ENCODE assay signal across 18 cellular contexts in the genomic region with DNA sequence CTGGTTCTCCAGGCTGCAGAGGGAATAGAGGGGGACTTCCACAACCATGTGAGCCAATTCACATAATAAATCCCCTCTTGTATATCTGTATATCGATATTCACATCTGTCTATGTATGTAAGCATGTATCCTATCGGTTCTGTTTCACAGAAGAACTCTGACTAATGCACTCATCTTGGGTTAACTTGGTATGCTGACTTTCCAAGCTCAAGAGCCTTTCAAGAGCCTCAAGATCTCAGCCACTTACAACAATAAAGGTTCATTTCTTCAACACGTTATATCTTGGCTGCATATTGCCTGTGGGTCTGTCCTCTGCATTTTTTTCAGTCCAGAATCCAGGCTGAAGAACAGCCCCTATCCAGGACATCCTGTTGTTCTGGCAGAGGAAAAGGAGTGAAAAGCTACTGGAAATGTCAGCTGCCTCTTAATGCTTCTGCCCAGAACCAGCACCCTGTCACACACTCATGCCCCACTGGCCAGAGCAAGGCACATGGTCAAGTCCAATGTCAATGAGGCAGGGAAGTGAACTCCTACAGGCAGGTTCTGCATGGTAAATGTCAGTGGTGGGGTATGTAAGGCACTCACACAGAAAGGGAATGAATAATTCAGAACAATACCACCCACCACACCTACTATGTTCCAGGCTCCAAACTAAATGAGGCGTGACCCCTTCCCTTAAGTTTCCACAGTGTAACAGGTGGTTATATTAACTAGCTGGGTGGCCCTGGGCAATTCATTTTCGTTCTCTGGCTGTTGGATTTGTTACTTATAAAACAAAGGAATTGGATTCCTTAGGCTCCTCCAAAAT.
DNase-seq lines count a peak whose midpoint lies in the region; ATAC-seq and TF ChIP-seq lines count a peak whose summit lies in the region.
"Had no signal": no experiment of that assay in that cellular context is flagged by ENCODE, and none has a peak within 500 bp of the region (broad histone marks: within the 10 kb centered on the region; RNA-seq: fewer than 3 reads in every experiment).

No MANE protein-coding gene starts in this region.

- intact Hi-C loops in cardiac septum (cut with DNase I) (no loop called here), Right ventricle myocardium superior (cut with DNase I) (no loop called here), upper lobe of right lung (cut with DNase I) (no loop called here)

- DNase-seq in cardiac septum (ENCODE audit: low spot score) (peak; percentile 63), Right ventricle myocardium superior (no peak), foreskin melanocyte (peak; percentile 54), lung (ENCODE audit: low spot score) (no peak), upper lobe of right lung (no peak), COLO829 (ENCODE audit: low spot score) (no peak), SIG-M5 (lab: John Stamatoyannopoulos, UW) (no peak)
- DNase-seq: 8988T; COR-L47; MV-4-11; NCI-H1436; NCI-H2081; NCI-H2227 treated with DMSO at 0.1 percent for 48 hours; NCI-H526 treated with DMSO at 0.1 percent for 48 hours; NK-92 treated with Interleukin-12 subunit alpha and Interleukin-12 subunit beta, amount 100 ng/mL, for 24 hours; OCI-M1 had no signal

- H3K4me1 ChIP-seq in lung (ENCODE audit: control insufficient read depth in 2 of 2, insufficient read depth in 2 of 2, low read length in 2 of 2), result peaks cover 0 to 8% of the 10 kb centered on the region in 2 donors
- H3K4me1 ChIP-seq in upper lobe of right lung, result no peaks in the 10 kb centered on the region

- ATAC-seq in Right ventricle myocardium superior (ENCODE audit: poor library complexity) (no peak), lung (ENCODE audit: insufficient read depth, low FRiP score) (peak; percentile 28), upper lobe of right lung (peak; percentile 63), HG03196 (IDR thresholded peaks at IDR 0.05; ENCODE audit: unreplicated experiment) (no peak)

- no peaks in the 10 kb centered on the region for H3K9me3 ChIP-seq in lung (ENCODE audit: control insufficient read depth in 2 of 2, insufficient read depth in 1 of 2, low read length in 1 of 2)
- no peaks in the 10 kb centered on the region for H3K9me3 ChIP-seq in upper lobe of right lung

- TF ChIP-seq CTCF in lung (IDR thresholded peaks at IDR 0.05; ENCODE audit: control extremely low read depth, extremely low read depth) (no peak), upper lobe of right lung (IDR thresholded peaks at IDR 0.05) (no peak)

- WGBS in lung, 2 donors, result 61 to 75% methylated on average over 5 of the region's 5 CpGs

- H3K4me3 ChIP-seq in lung (no peak overlapping the region), upper lobe of right lung (no peak overlapping the region)

- no peaks in the 10 kb centered on the region for H3K27me3 ChIP-seq in lung (ENCODE audit: control insufficient read depth, insufficient read depth)
- no peaks in the 10 kb centered on the region for H3K27me3 ChIP-seq in upper lobe of right lung

- no peak overlapping the region for H3K27ac ChIP-seq in lung (ENCODE audit: low read depth in 1 of 2, low read length in 1 of 2)
- H3K27ac ChIP-seq in upper lobe of right lung, result no peak overlapping the region
- H3K27ac ChIP-seq: C4-2B had no signal

- H3K36me3 ChIP-seq in lung (ENCODE audit: control insufficient read depth in 2 of 2, insufficient read depth in 2 of 2, low read length in 2 of 2), result no peaks in the 10 kb centered on the region
- no peaks in the 10 kb centered on the region for H3K36me3 ChIP-seq in upper lobe of right lung

Comparison
In these comparisons a context has a peak if more than half of its experiments do, and no peak if none do; other contexts are left out.
1. DNase-seq: peak in cardiac septum (single experiment) and foreskin melanocyte (single experiment); none in Right ventricle myocardium superior (single experiment), lung (single experiment), upper lobe of right lung (single experiment), COLO829 (single experiment) and SIG-M5 (single experiment).
2. ATAC-seq: peak in lung (single experiment) and upper lobe of right lung (single experiment); none in Right ventricle myocardium superior (single experiment) and HG03196 (single experiment).